Comparison of ENCODE assay signal across 8 cellular contexts in the genomic region with DNA sequence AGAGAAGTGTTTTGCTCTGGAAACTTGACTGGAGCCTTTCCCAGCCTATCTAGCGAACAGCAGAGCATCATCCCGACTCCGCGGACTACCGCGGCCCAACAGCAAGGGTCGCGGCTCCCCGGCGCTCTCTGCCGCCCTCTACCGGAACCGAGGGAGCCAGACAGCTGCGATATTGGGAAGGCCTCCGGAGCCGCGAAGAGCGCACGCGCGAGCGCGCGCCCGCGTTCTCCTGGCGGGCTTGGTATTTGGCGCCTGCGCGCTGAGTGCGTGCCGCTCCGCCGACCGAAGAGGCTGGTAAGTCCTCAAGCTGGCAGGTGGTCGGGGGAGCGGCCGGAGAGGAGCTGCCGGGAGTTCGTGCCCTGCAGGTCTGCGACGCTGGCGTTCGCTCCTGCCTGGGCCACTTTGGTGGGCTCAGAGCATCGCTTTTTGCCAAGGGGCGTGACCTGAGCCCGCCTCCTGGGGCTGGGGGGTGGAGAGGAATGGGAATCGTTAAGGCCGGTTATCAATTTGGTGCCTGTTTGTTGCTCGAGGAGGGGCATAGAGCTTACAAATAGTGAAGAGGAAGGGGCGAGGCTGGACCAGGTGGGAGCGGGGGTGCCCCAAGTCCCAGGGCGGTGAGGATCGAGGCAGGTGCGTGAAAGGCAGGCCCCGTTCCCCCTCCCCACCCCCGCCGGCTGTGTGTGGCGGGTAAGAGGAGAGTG. TPM values are rescaled to one million over a fixed set of nuclear protein-coding genes. Genes with fewer than 3 reads are reported as not detected.
DNase-seq lines count a peak whose midpoint lies in the region; FAIRE-seq and TF ChIP-seq lines count a peak whose summit lies in the region.

A gene with protein sequence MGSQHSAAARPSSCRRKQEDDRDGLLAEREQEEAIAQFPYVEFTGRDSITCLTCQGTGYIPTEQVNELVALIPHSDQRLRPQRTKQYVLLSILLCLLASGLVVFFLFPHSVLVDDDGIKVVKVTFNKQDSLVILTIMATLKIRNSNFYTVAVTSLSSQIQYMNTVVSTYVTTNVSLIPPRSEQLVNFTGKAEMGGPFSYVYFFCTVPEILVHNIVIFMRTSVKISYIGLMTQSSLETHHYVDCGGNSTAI (plus strand): TSS at position 257 of the 701 bp plus-strand sequence. CDS start 641 bp downstream, outside the sequence.

- FAIRE-seq in G401.6 (lab: Jason Lieb, UNC), result peak; percentile 95

- H3K79me2 ChIP-seq in Loucy (ENCODE audit: insufficient read depth, low read length) (peaks cover 26% of the 10 kb centered on the region), neural cell (replicated peaks; ENCODE audit: insufficient read depth, low read length) (no peaks in the 10 kb centered on the region)

- TF ChIP-seq EP300 in neural cell (conservative IDR thresholded peaks at IDR 0.05; ENCODE audit: poor library complexity, severe bottlenecking) (peak; percentile 24), stomach (IDR thresholded peaks at IDR 0.05) (no peak)

- TF ChIP-seq RAD21 in neural cell (conservative IDR thresholded peaks at IDR 0.05), result peak; percentile 83

- TF ChIP-seq POLR2A in Raji (IDR thresholded peaks at IDR 0.05; ENCODE audit: insufficient read depth, low read depth, low read length) (peak; percentile 81), stomach (IDR thresholded peaks at IDR 0.05) (no peak)

- TF ChIP-seq CTCF in Loucy (conservative IDR thresholded peaks at IDR 0.05; ENCODE audit: low read length) (peak; percentile 82), fibroblast of villous mesenchyme (IDR thresholded peaks at IDR 0.05; ENCODE audit: insufficient read depth, low read depth, low read length) (peak; percentile 98), neural cell (IDR thresholded peaks at IDR 0.05; ENCODE audit: poor library complexity, severe bottlenecking) (peak; percentile 100), stomach (IDR thresholded peaks at IDR 0.05) (peak in 6 of 7 experiments; percentile 7 to 97 (median 93))

- WGBS in stomach, 5 donors, result 0 to 1% (median 0%) methylated on average over 27 to 59 of the region's 59 CpGs

- no peak within 1 kb of the TSS for H3K27ac ChIP-seq in neural cell (ENCODE audit: low read length)
- H3K27ac ChIP-seq in stomach, result peak within 1 kb of the TSS; percentile 58 to 80 (median 73)

- peak within 1 kb of the TSS; percentile 99 for H2AFZ ChIP-seq in Loucy (ENCODE audit: low read length)
- peak within 1 kb of the TSS; percentile 80 for H2AFZ ChIP-seq in neural cell (ENCODE audit: low read depth, low read length)

- peaks cover 25% of the 10 kb centered on the region for H3K4me1 ChIP-seq in Loucy (ENCODE audit: insufficient read depth, low read length, poor library complexity, severe bottlenecking)
- H3K4me1 ChIP-seq in stomach, result peaks cover 4 to 35% (median 25%) of the 10 kb centered on the region in 4 donors

- H3K4me2 ChIP-seq in Loucy (ENCODE audit: low read depth, low read length, poor library complexity, severe bottlenecking) (peak within 1 kb of the TSS; percentile 96), neural cell (ENCODE audit: low read length) (peak within 1 kb of the TSS; percentile 92)

- H3K36me3 ChIP-seq in H7 (replicated peaks; ENCODE audit: control insufficient read depth, insufficient read depth, low read length) (no peaks in the 10 kb centered on the region; the same call in 1 of the 2 replicates), Loucy (ENCODE audit: insufficient read depth, low read length) (peaks cover 16% of the 10 kb centered on the region; the same call in 1 of the 2 replicates), neural cell (ENCODE audit: insufficient read depth, low read length) (peaks cover 3% of the 10 kb centered on the region), stomach (peaks cover 0 to 19% (median 13%) of the 10 kb centered on the region in 4 donors)

- H3K4me3 ChIP-seq in H7 (ENCODE audit: insufficient read depth, low read depth, low read length) (peak within 1 kb of the TSS; percentile 65), Loucy (ENCODE audit: low read length, poor library complexity, severe bottlenecking) (peak within 1 kb of the TSS; percentile 90), fibroblast of villous mesenchyme (ENCODE audit: low read depth, low read length) (peak within 1 kb of the TSS; percentile 95), neural cell (ENCODE audit: low read length) (peak within 1 kb of the TSS; percentile 99), stomach (peak within 1 kb of the TSS; percentile 72 to 91 (median 78))

- H3F3A ChIP-seq in Loucy (ENCODE audit: low read depth) (no peaks in the 10 kb centered on the region), neural cell (ENCODE audit: insufficient read depth, low read length, poor library complexity, severe bottlenecking) (no peaks in the 10 kb centered on the region)

- H3K27me3 ChIP-seq in H7 (ENCODE audit: control insufficient read depth, insufficient read depth, low read length), result peaks cover 31% of the 10 kb centered on the region
- no peaks in the 10 kb centered on the region for H3K27me3 ChIP-seq in Loucy (ENCODE audit: insufficient read depth, low read length, poor library complexity, severe bottlenecking)
- H3K27me3 ChIP-seq in neural cell (ENCODE audit: insufficient read depth, low read depth, low read length), result no peaks in the 10 kb centered on the region
- H3K27me3 ChIP-seq in stomach, result no peaks in the 10 kb centered on the region

- H3K9me3 ChIP-seq in Loucy (ENCODE audit: insufficient read depth, low read depth, low read length) (no peaks in the 10 kb centered on the region), neural cell (ENCODE audit: low read length) (no peaks in the 10 kb centered on the region), stomach (no peaks in the 10 kb centered on the region)

- H4K20me1 ChIP-seq in Loucy (ENCODE audit: insufficient read depth, low read length, poor library complexity, severe bottlenecking) (peaks cover 10% of the 10 kb centered on the region), neural cell (ENCODE audit: insufficient read depth) (no peaks in the 10 kb centered on the region)

- H3K9ac ChIP-seq in Loucy (ENCODE audit: low read depth, low read length, poor library complexity, severe bottlenecking), result peak within 1 kb of the TSS; percentile 88
- peak within 1 kb of the TSS; percentile 78 for H3K9ac ChIP-seq in neural cell (ENCODE audit: low read length)

- H3K9me2 ChIP-seq in Loucy (replicated peaks; ENCODE audit: low read depth, low read length) (no peaks in the 10 kb centered on the region), neural cell (ENCODE audit: insufficient read depth, low read length) (no peaks in the 10 kb centered on the region)

- DNase-seq in H7, result peak; percentile 98
- DNase-seq in activated effector memory CD4-positive, alpha-beta T cell treated with anti-CD3 and anti-CD28 coated beads, Interleukin-2, amount 50 U/mL, for 16 hours, result peak; percentile 96
- DNase-seq in fibroblast of villous mesenchyme (ENCODE audit: low read depth), result peak; percentile 89
- DNase-seq in stomach, result peak; percentile 94

- intact Hi-C loops in stomach (cut with DNase I; ENCODE audit: low total_unique reads), result no loop called here

TF ChIP-seq in neural cell, 6 proteins besides CTCF, POLR2A, EP300 and RAD21:
- peak; percentile 68 for TF ChIP-seq POLR2AphosphoS5 (IDR thresholded peaks at IDR 0.05)
- peak; percentile 44 for TF ChIP-seq MXI1 (conservative IDR thresholded peaks at IDR 0.05; ENCODE audit: poor library complexity, severe bottlenecking)
- TF ChIP-seq EZH2 (IDR thresholded peaks at IDR 0.05; ENCODE audit: borderline replicate concordance, insufficient read depth, low read length, poor library complexity, severe bottlenecking), result no peak
- peak; percentile 91 for TF ChIP-seq SMC3 (conservative IDR thresholded peaks at IDR 0.05; ENCODE audit: poor library complexity)
- TF ChIP-seq, protein P1, sequence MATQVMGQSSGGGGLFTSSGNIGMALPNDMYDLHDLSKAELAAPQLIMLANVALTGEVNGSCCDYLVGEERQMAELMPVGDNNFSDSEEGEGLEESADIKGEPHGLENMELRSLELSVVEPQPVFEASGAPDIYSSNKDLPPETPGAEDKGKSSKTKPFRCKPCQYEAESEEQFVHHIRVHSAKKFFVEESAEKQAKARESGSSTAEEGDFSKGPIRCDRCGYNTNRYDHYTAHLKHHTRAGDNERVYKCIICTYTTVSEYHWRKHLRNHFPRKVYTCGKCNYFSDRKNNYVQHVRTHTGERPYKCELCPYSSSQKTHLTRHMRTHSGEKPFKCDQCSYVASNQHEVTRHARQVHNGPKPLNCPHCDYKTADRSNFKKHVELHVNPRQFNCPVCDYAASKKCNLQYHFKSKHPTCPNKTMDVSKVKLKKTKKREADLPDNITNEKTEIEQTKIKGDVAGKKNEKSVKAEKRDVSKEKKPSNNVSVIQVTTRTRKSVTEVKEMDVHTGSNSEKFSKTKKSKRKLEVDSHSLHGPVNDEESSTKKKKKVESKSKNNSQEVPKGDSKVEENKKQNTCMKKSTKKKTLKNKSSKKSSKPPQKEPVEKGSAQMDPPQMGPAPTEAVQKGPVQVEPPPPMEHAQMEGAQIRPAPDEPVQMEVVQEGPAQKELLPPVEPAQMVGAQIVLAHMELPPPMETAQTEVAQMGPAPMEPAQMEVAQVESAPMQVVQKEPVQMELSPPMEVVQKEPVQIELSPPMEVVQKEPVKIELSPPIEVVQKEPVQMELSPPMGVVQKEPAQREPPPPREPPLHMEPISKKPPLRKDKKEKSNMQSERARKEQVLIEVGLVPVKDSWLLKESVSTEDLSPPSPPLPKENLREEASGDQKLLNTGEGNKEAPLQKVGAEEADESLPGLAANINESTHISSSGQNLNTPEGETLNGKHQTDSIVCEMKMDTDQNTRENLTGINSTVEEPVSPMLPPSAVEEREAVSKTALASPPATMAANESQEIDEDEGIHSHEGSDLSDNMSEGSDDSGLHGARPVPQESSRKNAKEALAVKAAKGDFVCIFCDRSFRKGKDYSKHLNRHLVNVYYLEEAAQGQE (IDR thresholded peaks at IDR 0.05; ENCODE audit: borderline replicate concordance), result peak; percentile 62

RNA-seq across cellular contexts. Expression of the gene that starts here (rescaled TPM):
- 13.4 and 15.6 TPM in 2 replicates for total RNA-seq in H7 (2014; rRNA removed; shearing (Covaris generic))
- 60.2 and 100 TPM in 2 replicates for total RNA-seq in fibroblast of villous mesenchyme
- polyA plus RNA-seq in neural cell, result 286 and 290 TPM in 2 replicates
- polyA minus RNA-seq in neural cell, result 133 and 143 TPM in 2 replicates
- total RNA-seq in stomach, result 100 to 1,000 TPM in 1 of 5 donors, 10 to 100 TPM in 4; 29.8 to 254 (median 79.0) TPM
- polyA plus RNA-seq in stomach, result 10 to 100 TPM; 40.7 to 61.6 (median 51.5) TPM
